ENCODE assay signal across 1 cellular context in genomic region chr10:78028438-78029293, GRCh38.
TF ChIP-seq lines count a peak whose summit lies in the region.

No MANE protein-coding gene starts in this region.

TF ChIP-seq in GM23338, 12 proteins besides CTCF, POLR2A, EP300 and RAD21 (continued from another document):
- TF ChIP-seq ZNF462 (CRISPR knock-in tag; IDR thresholded peaks at IDR 0.05) (no peak), EZH2phosphoT487 (IDR thresholded peaks at IDR 0.05; ENCODE audit: unreplicated experiment) (no peak), ETS1 (IDR thresholded peaks at IDR 0.05) (no peak), ZNF114 (CRISPR knock-in tag; IDR thresholded peaks at IDR 0.05) (no peak), ZNF331 (CRISPR knock-in tag; IDR thresholded peaks at IDR 0.05; ENCODE audit: low read depth) (no peak), NANOG (IDR thresholded peaks at IDR 0.05; ENCODE audit: borderline replicate concordance) (no peak), STAT1 (IDR thresholded peaks at IDR 0.05; ENCODE audit: unreplicated experiment) (no peak), CREB1 (CRISPR knock-in tag; IDR thresholded peaks at IDR 0.05; ENCODE audit: low read depth) (no peak)
- TF ChIP-seq, protein P1, sequence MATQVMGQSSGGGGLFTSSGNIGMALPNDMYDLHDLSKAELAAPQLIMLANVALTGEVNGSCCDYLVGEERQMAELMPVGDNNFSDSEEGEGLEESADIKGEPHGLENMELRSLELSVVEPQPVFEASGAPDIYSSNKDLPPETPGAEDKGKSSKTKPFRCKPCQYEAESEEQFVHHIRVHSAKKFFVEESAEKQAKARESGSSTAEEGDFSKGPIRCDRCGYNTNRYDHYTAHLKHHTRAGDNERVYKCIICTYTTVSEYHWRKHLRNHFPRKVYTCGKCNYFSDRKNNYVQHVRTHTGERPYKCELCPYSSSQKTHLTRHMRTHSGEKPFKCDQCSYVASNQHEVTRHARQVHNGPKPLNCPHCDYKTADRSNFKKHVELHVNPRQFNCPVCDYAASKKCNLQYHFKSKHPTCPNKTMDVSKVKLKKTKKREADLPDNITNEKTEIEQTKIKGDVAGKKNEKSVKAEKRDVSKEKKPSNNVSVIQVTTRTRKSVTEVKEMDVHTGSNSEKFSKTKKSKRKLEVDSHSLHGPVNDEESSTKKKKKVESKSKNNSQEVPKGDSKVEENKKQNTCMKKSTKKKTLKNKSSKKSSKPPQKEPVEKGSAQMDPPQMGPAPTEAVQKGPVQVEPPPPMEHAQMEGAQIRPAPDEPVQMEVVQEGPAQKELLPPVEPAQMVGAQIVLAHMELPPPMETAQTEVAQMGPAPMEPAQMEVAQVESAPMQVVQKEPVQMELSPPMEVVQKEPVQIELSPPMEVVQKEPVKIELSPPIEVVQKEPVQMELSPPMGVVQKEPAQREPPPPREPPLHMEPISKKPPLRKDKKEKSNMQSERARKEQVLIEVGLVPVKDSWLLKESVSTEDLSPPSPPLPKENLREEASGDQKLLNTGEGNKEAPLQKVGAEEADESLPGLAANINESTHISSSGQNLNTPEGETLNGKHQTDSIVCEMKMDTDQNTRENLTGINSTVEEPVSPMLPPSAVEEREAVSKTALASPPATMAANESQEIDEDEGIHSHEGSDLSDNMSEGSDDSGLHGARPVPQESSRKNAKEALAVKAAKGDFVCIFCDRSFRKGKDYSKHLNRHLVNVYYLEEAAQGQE (IDR thresholded peaks at IDR 0.05; ENCODE audit: unreplicated experiment) = no peak
